Comparison of ENCODE assay signal across 8 cellular contexts in genomic region chrX:108091266-108091877, GRCh38. TPM values are rescaled to one million over a fixed set of nuclear protein-coding genes. Genes with fewer than 3 reads are reported as not detected.
DNase-seq lines count a peak whose midpoint lies in the region; ATAC-seq and TF ChIP-seq lines count a peak whose summit lies in the region.

A gene with protein sequence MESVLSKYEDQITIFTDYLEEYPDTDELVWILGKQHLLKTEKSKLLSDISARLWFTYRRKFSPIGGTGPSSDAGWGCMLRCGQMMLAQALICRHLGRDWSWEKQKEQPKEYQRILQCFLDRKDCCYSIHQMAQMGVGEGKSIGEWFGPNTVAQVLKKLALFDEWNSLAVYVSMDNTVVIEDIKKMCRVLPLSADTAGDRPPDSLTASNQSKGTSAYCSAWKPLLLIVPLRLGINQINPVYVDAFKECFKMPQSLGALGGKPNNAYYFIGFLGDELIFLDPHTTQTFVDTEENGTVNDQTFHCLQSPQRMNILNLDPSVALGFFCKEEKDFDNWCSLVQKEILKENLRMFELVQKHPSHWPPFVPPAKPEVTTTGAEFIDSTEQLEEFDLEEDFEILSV (plus strand): TSS chrX:108091778. CDS start chrX:108091827, 49 bp downstream.
Gene PSMD10, minus strand, starts transcription at chrX:108091542. Its CDS starts 22 bp downstream, at chrX:108091520.

- H3K27ac ChIP-seq in mesenchymal stem cell (ENCODE audit: low read length, poor library complexity, severe bottlenecking), result peak within 1 kb of the TSS; percentile 88

- DNase-seq in Calu3, result peak; percentile 92
- peak; percentile 1 to 92 (median 82) for DNase-seq in HUDEP-2 (lab: John Stamatoyannopoulos, UW; ENCODE audit: unreplicated experiment in 76 of 76)
- peak; percentile 95 for DNase-seq in NOMO-1 treated with DMSO at 0.1 percent for 48 hours (lab: John Stamatoyannopoulos, UW; ENCODE audit: unreplicated experiment)
- DNase-seq in activated CD8-positive, alpha-beta memory T cell treated with anti-CD3 and anti-CD28 coated beads for 4 hours (ENCODE audit: low read depth in 2 of 2), result peak; percentile 72 to 75
- peak; percentile 97 for DNase-seq in mesenchymal stem cell
- DNase-seq in stimulated activated CD8-positive, alpha-beta memory T cell treated with anti-CD3 and anti-CD28 coated beads, Interleukin-12 subunit alpha, Interleukin-12 subunit beta, amount 100 ng/mL, for 24 hours (ENCODE audit: extremely low read depth), result peak; percentile 70

- H3K18ac ChIP-seq in mesenchymal stem cell (ENCODE audit: low read depth in 1 of 2, low read length in 2 of 2), result peak within 1 kb of the TSS; percentile 34 to 71

- no peaks in the 10 kb centered on the region for H3K27me3 Mint-ChIP-seq in Calu3 (ENCODE audit: unreplicated experiment)

- no peak within 1 kb of the TSS for H2BK120ac ChIP-seq in mesenchymal stem cell (ENCODE audit: low read depth, low read length)

- H3K36me3 ChIP-seq in endocrine pancreas (ENCODE audit: control insufficient read depth, insufficient read depth, low read length) (no peaks in the 10 kb centered on the region), mesenchymal stem cell (ENCODE audit: control insufficient read depth in 1 of 2, insufficient read depth in 2 of 2, low read depth in 1 of 2, low read length in 2 of 2) (peaks cover 0 to 20% of the 10 kb centered on the region in 2 experiments)

- H3K27me3 ChIP-seq in endocrine pancreas (ENCODE audit: control insufficient read depth, insufficient read depth, low read length) (no peaks in the 10 kb centered on the region), mesenchymal stem cell (ENCODE audit: control insufficient read depth in 1 of 2, insufficient read depth in 1 of 2, low read length in 2 of 2) (no peaks in the 10 kb centered on the region)

- no peak within 1 kb of the TSS for H2AK5ac ChIP-seq in mesenchymal stem cell (ENCODE audit: low read length, severe bottlenecking)

- no TSS peak for BruUV-seq in Calu3 (replicated peaks; lab: Mats Ljungman, UMichigan)

- H3K9me3 ChIP-seq in endocrine pancreas (ENCODE audit: control insufficient read depth, low read length) (no peaks in the 10 kb centered on the region), mesenchymal stem cell (ENCODE audit: control insufficient read depth, low read length) (no peaks in the 10 kb centered on the region)

- no peak within 1 kb of the TSS for H3K23ac ChIP-seq in mesenchymal stem cell (ENCODE audit: low read length in 2 of 2)

- H2AFZ ChIP-seq in mesenchymal stem cell (ENCODE audit: low read depth, low read length), result peak within 1 kb of the TSS; percentile 39

- no peak for TF ChIP-seq CTCF in Calu3 (IDR thresholded peaks at IDR 0.05; ENCODE audit: unreplicated experiment)

- H4K91ac ChIP-seq in mesenchymal stem cell (ENCODE audit: low read length), result no peak within 1 kb of the TSS

- no peak within 1 kb of the TSS for H3K4me3 Mint-ChIP-seq in Calu3 (ENCODE audit: low read depth, unreplicated experiment)

- H3K4me1 ChIP-seq in endocrine pancreas (ENCODE audit: control insufficient read depth, insufficient read depth, low read length) (peaks cover 7% of the 10 kb centered on the region), mesenchymal stem cell (ENCODE audit: control insufficient read depth, insufficient read depth, low read depth, low read length) (no peaks in the 10 kb centered on the region)

- H4K8ac ChIP-seq in mesenchymal stem cell (ENCODE audit: low read length), result peak within 1 kb of the TSS; percentile 30

- intact Hi-C loops in Calu3 (cut with micrococcal nuclease; ENCODE audit: unreplicated experiment), result no loop called here

- ATAC-seq in GM21423 (IDR thresholded peaks at IDR 0.05; ENCODE audit: unreplicated experiment), result peak; percentile 96

- H3K79me1 ChIP-seq in mesenchymal stem cell (replicated peaks; ENCODE audit: low read length, poor library complexity, severe bottlenecking), result no peaks in the 10 kb centered on the region

- no peak within 1 kb of the TSS for H3K27ac Mint-ChIP-seq in Calu3 (ENCODE audit: unreplicated experiment)

- peaks cover 7% of the 10 kb centered on the region for H3K4me1 Mint-ChIP-seq in Calu3 (ENCODE audit: low read depth, unreplicated experiment)

- H2BK15ac ChIP-seq in mesenchymal stem cell (ENCODE audit: low read depth, poor library complexity, severe bottlenecking), result no peak within 1 kb of the TSS

- H3K9me3 Mint-ChIP-seq in Calu3 (ENCODE audit: low read depth, unreplicated experiment), result no peaks in the 10 kb centered on the region

- CTCF ChIA-PET in Calu3 (lab: Charles Lee), result interaction anchor here (1.2 to 1.3 kb wide), 2 partner anchors 20 to 109 kb away, joined by 3 to 4 read pairs; no protein-coding TSS in a partner anchor

- no peaks in the 10 kb centered on the region for H3K36me3 Mint-ChIP-seq in Calu3 (ENCODE audit: insufficient read depth, unreplicated experiment)

- WGBS in mesenchymal stem cell, result 1% methylated on average over 37 of the region's 47 CpGs

- H3K9ac ChIP-seq in endocrine pancreas (ENCODE audit: control insufficient read depth, insufficient read depth, low read length), result peak within 1 kb of the TSS; percentile 77
- H3K9ac ChIP-seq in mesenchymal stem cell (ENCODE audit: low read length), result peak within 1 kb of the TSS; percentile 89

- H3K4ac ChIP-seq in mesenchymal stem cell (ENCODE audit: low read depth in 1 of 2, low read length in 2 of 2), result peak within 1 kb of the TSS in 1 of 2 experiments; percentile 38

- H2BK5ac ChIP-seq in mesenchymal stem cell (ENCODE audit: low read depth, low read length, poor library complexity, severe bottlenecking), result no peak within 1 kb of the TSS

- no peak within 1 kb of the TSS for H3K14ac ChIP-seq in mesenchymal stem cell (ENCODE audit: low read length in 2 of 2)

- H3K4me3 ChIP-seq in endocrine pancreas (ENCODE audit: control insufficient read depth, insufficient read depth, low read length) (peak within 1 kb of the TSS; percentile 96), mesenchymal stem cell (ENCODE audit: insufficient read depth in 1 of 2, low read depth in 1 of 2, low read length in 2 of 2) (peak within 1 kb of the TSS; percentile 67 to 85)

- H3K4me2 ChIP-seq in mesenchymal stem cell (ENCODE audit: low read length, poor library complexity, severe bottlenecking), result peak within 1 kb of the TSS; percentile 92

- H2BK12ac ChIP-seq in mesenchymal stem cell (ENCODE audit: low read length in 2 of 2), result peak within 1 kb of the TSS in 1 of 2 experiments; percentile 31

RNA-seq across cellular contexts. Expression of the first gene that starts in this region (rescaled TPM):
- total RNA-seq in Calu3 (2022), result 9.8 and 10.5 TPM in 2 replicates
- polyA plus RNA-seq in mesenchymal stem cell (2013, experiment 1 of 2), result 9.4 TPM
- polyA plus RNA-seq in mesenchymal stem cell (2013, experiment 2 of 2), result 10.6 TPM

RNA-seq across cellular contexts. Expression of gene PSMD10, which starts in this region (rescaled TPM):
- total RNA-seq in Calu3 (2022), result 54.8 and 60.0 TPM in 2 replicates
- 39.2 TPM for polyA plus RNA-seq in mesenchymal stem cell (2013, experiment 1 of 2)
- 43.2 TPM for polyA plus RNA-seq in mesenchymal stem cell (2013, experiment 2 of 2)

Comparison
In these comparisons a context has a peak if more than half of its experiments do, and no peak if none do; other contexts are left out.
1. Peak in every context shown above with its lines: DNase-seq, ATAC-seq, H3K4me3 ChIP-seq and H3K27ac ChIP-seq.